In genomic region chr10:31413325-31413724, GRCh38 we compare ENCODE assay signal across 1 cellular context.
TF ChIP-seq lines count a peak whose summit lies in the region.

No MANE protein-coding gene starts in this region.

TF ChIP-seq in SK-N-SH treated with all-trans-retinoic acid at 6 μM for 48 hours, 23 proteins besides CTCF, POLR2A, EP300 and RAD21 (continued from another document):
- TF ChIP-seq BACH2 (CRISPR knock-in tag; IDR thresholded peaks at IDR 0.05; ENCODE audit: borderline replicate concordance) (no peak), OSR1 (CRISPR knock-in tag; IDR thresholded peaks at IDR 0.05) (no peak), RARB (CRISPR knock-in tag; IDR thresholded peaks at IDR 0.05) (no peak)
